3 cellular contexts compared by ENCODE assay signal in genomic region chr1:230475856-230476621, GRCh38. TPM values are rescaled to one million over a fixed set of nuclear protein-coding genes. Genes with fewer than 3 reads are reported as not detected.
"Had no signal": no experiment of that assay in that cellular context is flagged by ENCODE, and none has a peak within 500 bp of the region (broad histone marks: within the 10 kb centered on the region; RNA-seq: fewer than 3 reads in every experiment).

No MANE protein-coding gene starts in this region.

RNA-seq across cellular contexts. Expression of gene PGBD5, which starts 49.9 kb away (rescaled TPM):
- total RNA-seq: activated T-helper 2 cell treated with anti-CD3 and anti-CD28 coated beads, Interferon-gamma antibody, Interleukin-2, Interleukin-4, amounts not matched to agents 10 μg/mL and 5 μg/mL and 100 μg/mL, durations not matched to agents 14 hours and 24 hours and 36 hours; ascending aorta had no signal
- polyA plus RNA-seq: mammary epithelial cell had no signal
